In the genomic region with DNA sequence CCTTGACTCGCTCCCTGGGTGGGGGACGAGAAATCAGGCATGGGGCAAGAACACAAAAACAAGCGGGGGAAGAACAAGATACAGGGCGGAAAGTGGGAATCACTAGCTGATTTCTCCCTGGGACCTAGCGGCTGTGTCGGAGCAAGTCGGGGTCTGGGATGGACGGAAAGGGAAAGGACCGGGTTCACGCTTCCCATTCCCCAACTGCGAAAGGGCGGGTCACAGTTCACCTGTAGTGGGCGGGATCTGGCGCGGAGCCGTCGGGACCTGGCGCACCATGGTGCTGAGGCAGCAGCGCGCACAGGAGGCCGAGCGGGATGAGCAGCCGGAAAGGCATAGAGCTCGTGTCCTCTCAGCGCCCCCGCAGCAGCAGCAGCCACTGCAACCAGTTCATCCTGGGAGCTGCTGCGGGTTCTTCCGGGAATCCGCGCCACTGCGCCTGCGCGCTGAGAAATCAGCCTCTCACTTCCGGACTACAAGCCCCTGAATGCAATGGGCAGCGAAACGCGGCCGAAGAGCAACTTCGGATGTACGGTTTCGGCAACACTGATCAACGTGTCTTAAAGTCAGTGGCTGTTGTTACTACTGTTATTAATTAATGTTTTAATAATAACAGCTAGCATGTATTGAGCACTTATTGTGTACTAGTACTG, we compare ENCODE assay signal across 8 cellular contexts. TPM values are rescaled to one million over a fixed set of nuclear protein-coding genes. Genes with fewer than 3 reads are reported as not detected.
DNase-seq lines count a peak whose midpoint lies in the region; ATAC-seq and TF ChIP-seq lines count a peak whose summit lies in the region.

A gene with protein sequence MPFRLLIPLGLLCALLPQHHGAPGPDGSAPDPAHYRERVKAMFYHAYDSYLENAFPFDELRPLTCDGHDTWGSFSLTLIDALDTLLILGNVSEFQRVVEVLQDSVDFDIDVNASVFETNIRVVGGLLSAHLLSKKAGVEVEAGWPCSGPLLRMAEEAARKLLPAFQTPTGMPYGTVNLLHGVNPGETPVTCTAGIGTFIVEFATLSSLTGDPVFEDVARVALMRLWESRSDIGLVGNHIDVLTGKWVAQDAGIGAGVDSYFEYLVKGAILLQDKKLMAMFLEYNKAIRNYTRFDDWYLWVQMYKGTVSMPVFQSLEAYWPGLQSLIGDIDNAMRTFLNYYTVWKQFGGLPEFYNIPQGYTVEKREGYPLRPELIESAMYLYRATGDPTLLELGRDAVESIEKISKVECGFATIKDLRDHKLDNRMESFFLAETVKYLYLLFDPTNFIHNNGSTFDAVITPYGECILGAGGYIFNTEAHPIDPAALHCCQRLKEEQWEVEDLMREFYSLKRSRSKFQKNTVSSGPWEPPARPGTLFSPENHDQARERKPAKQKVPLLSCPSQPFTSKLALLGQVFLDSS (minus strand): TSS at position 415 of the 653 bp plus-strand sequence. CDS start 78 bp downstream, at position 337.

- peak within 1 kb of the TSS; percentile 79 for H3K4me3 ChIP-seq in lung

- CTCF ChIA-PET in CD4-positive, alpha-beta T cell (lab: Charles Lee): interaction anchor here (0.7 to 2.1 kb wide), 6 partner anchors 51 to 807 kb away, joined by 3 to 15 read pairs (median 3); partner anchors contain the start of gene SCAND1

- H3K36me3 ChIP-seq in lung (ENCODE audit: control insufficient read depth in 2 of 2, insufficient read depth in 2 of 2, low read length in 2 of 2): peaks cover 14 to 17% of the 10 kb centered on the region in 2 donors

- no peaks in the 10 kb centered on the region for H3K27me3 ChIP-seq in CD4-positive, alpha-beta T cell (ENCODE audit: control insufficient read depth, insufficient read depth, low read length)
- H3K27me3 ChIP-seq in lung (ENCODE audit: control insufficient read depth, insufficient read depth): no peaks in the 10 kb centered on the region

- intact Hi-C loops in CD4-positive, alpha-beta T cell (cut with DNase I, micrococcal nuclease): loop anchor here (2.0 to 10.0 kb wide), 6 partner anchors 54 to 845 kb away; partner anchors contain the start of genes AHCY (in 1 of the 2), GGT7 (in 1 of the 2), MMP24OS (in 1 of the 2) and TRPC4AP (in 1 of the 2)

- H3K4me1 Mint-ChIP-seq in CD4-positive, alpha-beta T cell (ENCODE audit: low read depth): peaks cover 44% of the 10 kb centered on the region

- H3K9me3 Mint-ChIP-seq in CD4-positive, alpha-beta T cell: no peaks in the 10 kb centered on the region

- peak within 1 kb of the TSS; percentile 96 for H3K4me3 Mint-ChIP-seq in CD4-positive, alpha-beta T cell

- H3K9me3 ChIP-seq in CD4-positive, alpha-beta T cell (ENCODE audit: control insufficient read depth, low read length): no peaks in the 10 kb centered on the region
- H3K9me3 ChIP-seq in lung (ENCODE audit: control insufficient read depth in 2 of 2, insufficient read depth in 1 of 2, low read length in 1 of 2): no peaks in the 10 kb centered on the region

- DNase-seq in CD4-positive, alpha-beta T cell: peak; percentile 83 to 93 (median 91)
- DNase-seq in HT-29 (ENCODE audit: low spot score) (peak; percentile 99), lung (ENCODE audit: low spot score) (peak; percentile 93)
- DNase-seq in NK-92 treated with Interleukin-12 subunit alpha and Interleukin-12 subunit beta, amount 100 ng/mL, for 24 hours (lab: John Stamatoyannopoulos, UW): peak; percentile 90
- peak; percentile 86 to 88 for DNase-seq in activated CD8-positive, alpha-beta memory T cell treated with anti-CD3 and anti-CD28 coated beads for 1 hour (ENCODE audit: extremely low read depth in 1 of 2, low read depth in 1 of 2)
- peak; percentile 91 for DNase-seq in effector CD4-positive, alpha-beta T cell
- DNase-seq in stimulated activated CD4-positive, alpha-beta T cell treated with anti-CD3 and anti-CD28 coated beads, TNF-alpha, amount 100 ng/mL, for 24 hours (ENCODE audit: low read depth in 3 of 3): peak; percentile 84 to 92 (median 87)

- H3K27ac Mint-ChIP-seq in CD4-positive, alpha-beta T cell: peak within 1 kb of the TSS; percentile 93

- H3K27ac ChIP-seq in CD4-positive, alpha-beta T cell (ENCODE audit: low read depth, low read length): peak within 1 kb of the TSS; percentile 55
- H3K27ac ChIP-seq in lung (ENCODE audit: low read depth in 1 of 2, low read length in 1 of 2): peak within 1 kb of the TSS; percentile 72 to 89

- no peaks in the 10 kb centered on the region for H3K27me3 Mint-ChIP-seq in CD4-positive, alpha-beta T cell

- peaks cover 0 to 5% of the 10 kb centered on the region in 2 donors for H3K4me1 ChIP-seq in lung (ENCODE audit: control insufficient read depth in 2 of 2, insufficient read depth in 2 of 2, low read length in 2 of 2)

- 0% methylated on average over 42 of the region's 42 CpGs for WGBS in lung, 2 donors

- H3K36me3 Mint-ChIP-seq in CD4-positive, alpha-beta T cell (ENCODE audit: low read depth): peaks cover 33% of the 10 kb centered on the region

- peak; percentile 85 for ATAC-seq in CD4-positive, alpha-beta T cell (ENCODE audit: poor library complexity)
- peak; percentile 68 for ATAC-seq in GM19467 (IDR thresholded peaks at IDR 0.05; ENCODE audit: unreplicated experiment)
- ATAC-seq in lung (ENCODE audit: insufficient read depth, low FRiP score): peak; percentile 88

- POLR2A ChIA-PET in CD4-positive, alpha-beta T cell (lab: Charles Lee): interaction anchor here (0.5 to 2.0 kb wide), 19 partner anchors 13 to 1034 kb away, joined by 3 to 16 read pairs (median 4); partner anchors contain the start of genes ACSS2, CPNE1, ITCH and MMP24OS

- TF ChIP-seq CTCF in CD4-positive, alpha-beta T cell (IDR thresholded peaks at IDR 0.05): no peak
- TF ChIP-seq CTCF in lung (IDR thresholded peaks at IDR 0.05; ENCODE audit: control extremely low read depth, extremely low read depth): no peak

RNA-seq across cellular contexts. Expression of the gene that starts here (rescaled TPM):
- 10 to 100 TPM; 12.2 to 12.6 TPM for total RNA-seq in CD4-positive, alpha-beta T cell
- total RNA-seq in HT-29 (2014; rRNA removed; shearing (Covaris generic)): 32.0 and 38.0 TPM in 2 replicates
- 10 to 100 TPM; 25.8 to 51.6 TPM for total RNA-seq in lung
- 10 to 100 TPM; 19.4 to 42.6 TPM for polyA plus RNA-seq in lung

Comparison
In these comparisons a context has a peak if more than half of its experiments do, and no peak if none do; other contexts are left out.
1. Peak in every context shown above with its lines: DNase-seq, ATAC-seq, H3K4me3 ChIP-seq and H3K27ac ChIP-seq.